Comparison of ENCODE assay signal across 7 cellular contexts in genomic region chr11:106091480-106092123, GRCh38. TPM values are rescaled to one million over a fixed set of nuclear protein-coding genes. Genes with fewer than 3 reads are reported as not detected.
DNase-seq lines count a peak whose midpoint lies in the region; ATAC-seq and TF ChIP-seq lines count a peak whose summit lies in the region.

No MANE protein-coding gene starts in this region.

- H3K27ac ChIP-seq in RWPE2 (ENCODE audit: poor library complexity, severe bottlenecking) = peak overlapping the region; percentile 4
- H3K27ac ChIP-seq in lower lobe of right lung = no peak overlapping the region

- no peak for TF ChIP-seq CTCF in HFFc6 (IDR thresholded peaks at IDR 0.05)
- no peak for TF ChIP-seq CTCF in RWPE2 (IDR thresholded peaks at IDR 0.05; ENCODE audit: poor library complexity, severe bottlenecking)
- no peak for TF ChIP-seq CTCF in lower lobe of right lung (IDR thresholded peaks at IDR 0.05)

- intact Hi-C loops in lower lobe of right lung (cut with DNase I) = no loop called here

- H3K4me3 ChIP-seq in RWPE2 (ENCODE audit: severe bottlenecking) (no peak overlapping the region), lower lobe of right lung (no peak overlapping the region)

- peaks cover 46% of the 10 kb centered on the region for H3K4me1 Mint-ChIP-seq in HFFc6 (ENCODE audit: low read depth)

- H3K27ac Mint-ChIP-seq in HFFc6 = peak overlapping the region; percentile 15; the same call in 1 of the 2 replicates

- DNase-seq in HFFc6 (peak; percentile 10), RWPE2 (ENCODE audit: low spot score) (no peak), lower lobe of right lung (no peak), COR-L47 (lab: John Stamatoyannopoulos, UW) (no peak), NCI-H748 (lab: John Stamatoyannopoulos, UW; ENCODE audit: unreplicated experiment) (no peak), GM03348 (ENCODE audit: low spot score) (no peak)

- H3K9me3 ChIP-seq in RWPE2 (ENCODE audit: severe bottlenecking) (no peaks in the 10 kb centered on the region), lower lobe of right lung (no peaks in the 10 kb centered on the region)

- no peaks in the 10 kb centered on the region for H3K27me3 Mint-ChIP-seq in HFFc6 (ENCODE audit: insufficient read depth)

- H3K4me1 ChIP-seq in RWPE2 (ENCODE audit: insufficient read depth, poor library complexity, severe bottlenecking) = peaks cover 49% of the 10 kb centered on the region
- H3K4me1 ChIP-seq in lower lobe of right lung = peaks cover 33% of the 10 kb centered on the region

- peaks cover 97% of the 10 kb centered on the region for H3K36me3 ChIP-seq in RWPE2 (ENCODE audit: low read depth)
- peaks cover 55% of the 10 kb centered on the region for H3K36me3 ChIP-seq in lower lobe of right lung

- ATAC-seq in GM18867 (IDR thresholded peaks at IDR 0.05; ENCODE audit: unreplicated experiment) (peak; percentile 99), RWPE2 (ENCODE audit: low read depth) (peak; percentile 91), lower lobe of right lung (peak; percentile 61 to 89)

- H3K27me3 ChIP-seq in RWPE2 (ENCODE audit: insufficient read depth, poor library complexity, severe bottlenecking) = no peaks in the 10 kb centered on the region
- no peaks in the 10 kb centered on the region for H3K27me3 ChIP-seq in lower lobe of right lung (ENCODE audit: low read depth)

- no peak overlapping the region for H3K4me3 Mint-ChIP-seq in HFFc6

- H3K36me3 Mint-ChIP-seq in HFFc6 (ENCODE audit: low read depth) = peaks cover 36% of the 10 kb centered on the region

- no peaks in the 10 kb centered on the region for H3K9me3 Mint-ChIP-seq in HFFc6

RNA-seq across cellular contexts. Expression of gene AASDHPPT, which starts 14.1 kb away (rescaled TPM):
- total RNA-seq in HFFc6 (2021; fragmentation: NEBNext Ultra II Directional; extraction: Animal tissue kit (Norgen Biotek cat#: 25700)) = 10 to 100 TPM; 37.5 to 49.1 (median 41.0) TPM
- 27.6 TPM for total RNA-seq in lower lobe of right lung

RNA-seq across cellular contexts. Expression of gene KBTBD3, which starts 14.5 kb away (rescaled TPM):
- 1 to 10 TPM; 2.4 to 5.0 (median 4.0) TPM for total RNA-seq in HFFc6 (2021; fragmentation: NEBNext Ultra II Directional; extraction: Animal tissue kit (Norgen Biotek cat#: 25700))
- total RNA-seq in lower lobe of right lung = 10.4 TPM
